In the genomic region with DNA sequence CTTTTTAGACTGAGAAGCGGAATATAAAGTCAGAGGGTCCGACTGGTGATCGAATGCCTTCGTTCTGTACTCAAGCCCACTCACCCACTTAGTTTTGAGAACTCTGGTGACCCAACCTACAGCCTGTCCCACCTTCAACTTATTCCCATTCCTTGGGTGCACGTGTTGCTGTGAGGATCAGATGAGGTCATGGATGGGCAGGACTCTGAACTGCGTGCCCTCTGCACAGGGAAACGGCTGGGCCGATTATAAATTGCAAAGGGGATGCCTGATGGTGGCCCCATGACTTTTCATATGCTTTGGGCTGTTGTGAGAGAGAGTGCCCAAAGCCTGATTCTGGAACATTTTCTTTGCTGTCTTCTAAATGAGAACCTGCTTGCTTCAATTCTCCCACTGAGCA, we compare ENCODE assay signal across 20 cellular contexts. TPM values are rescaled to one million over a fixed set of nuclear protein-coding genes. Genes with fewer than 3 reads are reported as not detected.
DNase-seq lines count a peak whose midpoint lies in the region; ATAC-seq, FAIRE-seq and TF ChIP-seq lines count a peak whose summit lies in the region.
"Had no signal": no experiment of that assay in that cellular context is flagged by ENCODE, and none has a peak within 500 bp of the region (broad histone marks: within the 10 kb centered on the region; RNA-seq: fewer than 3 reads in every experiment).

No MANE protein-coding gene starts in this region.

- no peaks in the 10 kb centered on the region for H3K36me3 ChIP-seq in PC-9 (ENCODE audit: low read depth)
- no peaks in the 10 kb centered on the region for H3K36me3 ChIP-seq in body of pancreas (replicated peaks in 1 of 2; ENCODE audit: insufficient read depth in 1 of 2, low read depth in 2 of 2)
- H3K36me3 ChIP-seq in transverse colon: no peaks in the 10 kb centered on the region
- H3K36me3 ChIP-seq in mesendoderm (ENCODE audit: control insufficient read depth, insufficient read depth, low read length): no peaks in the 10 kb centered on the region
- H3K36me3 ChIP-seq: BLaER1 had no signal

- no peak overlapping the region for H3K27ac Mint-ChIP-seq in naive thymus-derived CD8-positive, alpha-beta T cell
- H3K27ac Mint-ChIP-seq: CD4-positive, alpha-beta memory T cell; H9 had no signal

- no peak for TF ChIP-seq POLR2A in A549 (IDR thresholded peaks at IDR 0.05; ENCODE audit: low read length)
- TF ChIP-seq POLR2A in body of pancreas (IDR thresholded peaks at IDR 0.05): no peak
- TF ChIP-seq POLR2A in transverse colon (IDR thresholded peaks at IDR 0.05): no peak

- no peak overlapping the region for H3K4ac ChIP-seq in mesendoderm (ENCODE audit: low read depth, low read length)

- H4K20me1 ChIP-seq in PC-9 (ENCODE audit: insufficient read depth): no peaks in the 10 kb centered on the region
- H4K20me1 ChIP-seq: BLaER1 had no signal

- intact Hi-C loops in PC-9 (cut with micrococcal nuclease; ENCODE audit: unreplicated experiment): no loop called here
- intact Hi-C loops in body of pancreas (cut with DNase I): no loop called here
- intact Hi-C loops in transverse colon (cut with DNase I; ENCODE audit: low total_unique reads): no loop called here

- H3F3A ChIP-seq in PC-9 (ENCODE audit: insufficient read depth, low read depth): peaks cover 51% of the 10 kb centered on the region

- no peak overlapping the region for H2AK5ac ChIP-seq in mesendoderm (ENCODE audit: low read length)

- in situ Hi-C loops in transverse colon (cut with MboI; ENCODE audit: low pct_ligation_motif_present in 1 of 4, low pct_unique_long_range_greater_than_20kb in 1 of 4, low sequenced_read_pairs in 3 of 4): no loop called here

- no peaks in the 10 kb centered on the region for H3K27me3 ChIP-seq in PC-9 (ENCODE audit: insufficient read depth, low read depth)
- H3K27me3 ChIP-seq in body of pancreas: no peaks in the 10 kb centered on the region
- H3K27me3 ChIP-seq in transverse colon: no peaks in the 10 kb centered on the region
- H3K27me3 ChIP-seq in mesendoderm (ENCODE audit: insufficient read depth, low read length, poor library complexity): no peaks in the 10 kb centered on the region
- H3K27me3 ChIP-seq: BLaER1 had no signal

- no peak overlapping the region for H3K18ac ChIP-seq in mesendoderm (ENCODE audit: low read length)

- no peaks in the 10 kb centered on the region for H3K36me3 Mint-ChIP-seq in naive thymus-derived CD8-positive, alpha-beta T cell
- H3K36me3 Mint-ChIP-seq: CD14-positive monocyte; CD4-positive, alpha-beta memory T cell had no signal

- H2AFZ ChIP-seq in PC-9: no peak overlapping the region

- no peak overlapping the region for H2BK120ac ChIP-seq in mesendoderm (ENCODE audit: low read depth, low read length)

- H4K8ac ChIP-seq in mesendoderm (ENCODE audit: low read depth, low read length): no peak overlapping the region

- H3K27ac ChIP-seq in A549: peak overlapping the region; percentile 98 to 99
- no peak overlapping the region for H3K27ac ChIP-seq in PC-9
- H3K27ac ChIP-seq in body of pancreas: peak overlapping the region in 3 of 4 donors; percentile 38 to 87 (median 49)
- H3K27ac ChIP-seq in transverse colon: peak overlapping the region in 3 of 4 donors; percentile 77 to 89 (median 88)
- H3K27ac ChIP-seq in mesendoderm (ENCODE audit: low read depth, low read length): no peak overlapping the region
- H3K27ac ChIP-seq: 22Rv1, BLaER1 had no signal

- H2BK5ac ChIP-seq in mesendoderm (ENCODE audit: low read length): no peak overlapping the region

- DNase-seq in A549 (ENCODE audit: low read depth in 1 of 2, low spot score in 1 of 2): no peak
- no peak for DNase-seq in PC-9
- no peak for DNase-seq in body of pancreas
- DNase-seq in transverse colon: no peak
- DNase-seq in DMS79 treated with DMSO at 0.1 percent for 48 hours (lab: John Stamatoyannopoulos, UW): no peak
- no peak for DNase-seq in mesendoderm
- no peak for DNase-seq in naive thymus-derived CD8-positive, alpha-beta T cell
- DNase-seq: CD4-positive, alpha-beta memory T cell; DND-41; EL; H9 had no signal

- H3K9ac ChIP-seq in mesendoderm (ENCODE audit: low read length): no peak overlapping the region
- H3K9ac ChIP-seq: BLaER1 had no signal

- no peaks in the 10 kb centered on the region for H3K9me3 Mint-ChIP-seq in naive thymus-derived CD8-positive, alpha-beta T cell
- H3K9me3 Mint-ChIP-seq: CD14-positive monocyte; CD4-positive, alpha-beta memory T cell; H9 had no signal

- H3K79me2 ChIP-seq in PC-9 (ENCODE audit: low read depth) (no peaks in the 10 kb centered on the region), mesendoderm (ENCODE audit: control insufficient read depth, insufficient read depth, low read length) (no peaks in the 10 kb centered on the region)

- no peak for ATAC-seq in A549
- no peak for ATAC-seq in body of pancreas
- no peak for ATAC-seq in naive thymus-derived CD8-positive, alpha-beta T cell
- ATAC-seq: HepG2 had no signal

- TF ChIP-seq EP300 in A549 (IDR thresholded peaks at IDR 0.05) (no peak), transverse colon (IDR thresholded peaks at IDR 0.05; ENCODE audit: low read depth) (no peak)

- H3K27me3 Mint-ChIP-seq in naive thymus-derived CD8-positive, alpha-beta T cell: peaks cover 5 to 22% (median 8%) of the 10 kb centered on the region in 5 donors
- H3K27me3 Mint-ChIP-seq: CD4-positive, alpha-beta memory T cell had no signal

- H3K9me2 ChIP-seq in PC-9 (ENCODE audit: insufficient read depth): no peaks in the 10 kb centered on the region

- H3K4me1 ChIP-seq in A549: peaks cover 79% of the 10 kb centered on the region
- peaks cover 64% of the 10 kb centered on the region for H3K4me1 ChIP-seq in PC-9 (replicated peaks; ENCODE audit: insufficient read depth)
- H3K4me1 ChIP-seq in body of pancreas: peaks cover 60% of the 10 kb centered on the region
- peaks cover 6 to 46% (median 27%) of the 10 kb centered on the region in 4 donors for H3K4me1 ChIP-seq in transverse colon
- H3K4me1 ChIP-seq in mesendoderm (ENCODE audit: control insufficient read depth, low read depth, low read length): peaks cover 6% of the 10 kb centered on the region
- H3K4me1 ChIP-seq: BLaER1 had no signal

- no peak overlapping the region for H3K23ac ChIP-seq in mesendoderm (ENCODE audit: low read length)

- no peak overlapping the region for H4K5ac ChIP-seq in mesendoderm (ENCODE audit: low read length)

- CTCF ChIA-PET in A549 (lab: Yijun Ruan, JAX) (no interaction called here), PC-9 (lab: Charles Lee) (no interaction called here)

- 68% methylated on average over 8 of the region's 8 CpGs for WGBS in A549 (ENCODE audit: missing lambda C conversion rate)
- 70 to 72% methylated on average over 8 of the region's 8 CpGs for WGBS in body of pancreas, 2 donors
- WGBS in transverse colon (ENCODE audit: low coverage in 1 of 2), 2 donors: 60 to 71% methylated on average over 1 to 8 of the region's 8 CpGs
- no CpG with 5 or more reads among the region's 8 CpGs for WGBS in mesendoderm (ENCODE audit: extremely low coverage, insufficient coverage, low lambda C conversion rate)

- POLR2A ChIA-PET in A549 (lab: Yijun Ruan, JAX): no interaction called here
- POLR2A ChIA-PET in PC-9 (lab: Charles Lee; ENCODE audit: unreplicated experiment): no interaction called here
- POLR2A ChIA-PET in naive thymus-derived CD8-positive, alpha-beta T cell (lab: Charles Lee): no interaction called here

- BruUV-seq in PC-9 (replicated peaks; lab: Mats Ljungman, UMichigan): no TSS peak

- peaks cover 0 to 8% (median 2%) of the 10 kb centered on the region in 4 donors for H3K4me1 Mint-ChIP-seq in naive thymus-derived CD8-positive, alpha-beta T cell
- H3K4me1 Mint-ChIP-seq: H9 had no signal

- no peak for FAIRE-seq in A549 (lab: Jason Lieb, UNC)
- FAIRE-seq: GM12891, GM19239, H1, HepG2 had no signal

- no peaks in the 10 kb centered on the region for H3K79me1 ChIP-seq in mesendoderm (ENCODE audit: low read length)

- H3K4me2 ChIP-seq in A549: no peak overlapping the region; the same call in 2 of the 3 replicates
- H3K4me2 ChIP-seq in PC-9: peak overlapping the region; percentile 18; the same call in 1 of the 2 replicates
- H3K4me2 ChIP-seq in mesendoderm (ENCODE audit: low read length): no peak overlapping the region
- H3K4me2 ChIP-seq: BLaER1 had no signal

- no peak overlapping the region for H3K4me3 Mint-ChIP-seq in naive thymus-derived CD8-positive, alpha-beta T cell
- H3K4me3 Mint-ChIP-seq: CD14-positive monocyte; CD4-positive, alpha-beta memory T cell; H9 had no signal

- no peak overlapping the region for H2BK15ac ChIP-seq in mesendoderm (replicated peaks; ENCODE audit: low read depth)

- no peak for TF ChIP-seq RAD21 in A549 (conservative IDR thresholded peaks at IDR 0.05 in 1 of 2, IDR thresholded peaks at IDR 0.05 in 1 of 2)

- H3K9me3 ChIP-seq in A549: no peaks in the 10 kb centered on the region
- H3K9me3 ChIP-seq in PC-9 (ENCODE audit: insufficient read depth, low read depth): no peaks in the 10 kb centered on the region
- H3K9me3 ChIP-seq in body of pancreas: no peaks in the 10 kb centered on the region
- no peaks in the 10 kb centered on the region for H3K9me3 ChIP-seq in transverse colon
- H3K9me3 ChIP-seq: BLaER1 had no signal

- TF ChIP-seq CTCF in A549 (IDR thresholded peaks at IDR 0.05) (no peak), PC-9 (conservative IDR thresholded peaks at IDR 0.05) (no peak), body of pancreas (IDR thresholded peaks at IDR 0.05) (no peak), transverse colon (IDR thresholded peaks at IDR 0.05) (no peak)

- H3K56ac ChIP-seq in mesendoderm (ENCODE audit: low read length): no peak overlapping the region

- H3K4me3 ChIP-seq in A549 (no peak overlapping the region), PC-9 (no peak overlapping the region), body of pancreas (no peak overlapping the region), transverse colon (no peak overlapping the region), mesendoderm (ENCODE audit: low read length) (no peak overlapping the region)
- H3K4me3 ChIP-seq: BLaER1 had no signal

TF ChIP-seq in A549, 52 proteins besides CTCF, POLR2A, EP300 and RAD21:
- TF ChIP-seq NFE2L2 (conservative IDR thresholded peaks at IDR 0.05; ENCODE audit: low read length): no peak
- TF ChIP-seq RNF2 (IDR thresholded peaks at IDR 0.05; ENCODE audit: borderline replicate concordance, low read depth): no peak
- no peak for TF ChIP-seq ZSCAN20 (CRISPR knock-in tag; IDR thresholded peaks at IDR 0.05)
- no peak for TF ChIP-seq HOXB5 (CRISPR knock-in tag; IDR thresholded peaks at IDR 0.05)

RNA-seq across cellular contexts. Expression of gene EHF, which starts 16.0 kb away (rescaled TPM):
- polyA plus RNA-seq in A549 (2011; rRNA removed) (4.9 and 5.4 TPM in 2 replicates), A549 (2017; fragmentation: RNase III; extraction: RNeasy Plus Mini Kit Qiagen cat#74134 plus additional on column Dnase treatment) (6.0 to 7.8 TPM (median 7.0 TPM) in 3 replicates)
- 0.96 and 1.3 TPM in 2 replicates for polyA plus RNA-seq in A549 (2012; cell fraction: cytosol; rRNA removed)
- polyA plus RNA-seq in A549 (2012; cell fraction: nucleus; rRNA removed): 1.0 TPM in 2 replicates
- 19.9 and 22.1 TPM in 2 replicates for polyA minus RNA-seq in A549 (2011; rRNA and poly(A)+ RNA removed)
- total RNA-seq in PC-9 (2021) (85.7 and 118 TPM in 2 replicates), body of pancreas (10 to 100 TPM; 21.4 to 40.5 TPM), transverse colon (100 to 1,000 TPM; 206 to 406 (median 262) TPM)
- 0.06 TPM for polyA plus RNA-seq in mesendoderm (2013, experiment 1 of 2)
- polyA plus RNA-seq in mesendoderm (2013, experiment 2 of 2): not detected
- total RNA-seq in naive thymus-derived CD8-positive, alpha-beta T cell: not detected
- not detected for polyA plus RNA-seq in naive thymus-derived CD8-positive, alpha-beta T cell
- total RNA-seq: A673; CD4-positive, alpha-beta memory T cell; G401; H1; H9 had no signal
- polyA plus RNA-seq: CD4-positive, alpha-beta memory T cell; H1 had no signal

Comparison
In these comparisons a context has a peak if more than half of its experiments do, and no peak if none do; other contexts are left out.
1. H3K27ac ChIP-seq: peak in A549 (2 of 2), body of pancreas (3 of 4) and transverse colon (3 of 4); none in PC-9 (single experiment) and mesendoderm (single experiment).
2. RNA of gene EHF, which starts 16.0 kb away (total RNA-seq): 206 to 406 TPM in transverse colon, 85.7 to 118 TPM in PC-9 and 21.4 to 40.5 TPM in body of pancreas; not detected in naive thymus-derived CD8-positive, alpha-beta T cell; every median in the first group is over 10 times any median in the second.